ENCODE assay signal across 10 cellular contexts in the genomic region with DNA sequence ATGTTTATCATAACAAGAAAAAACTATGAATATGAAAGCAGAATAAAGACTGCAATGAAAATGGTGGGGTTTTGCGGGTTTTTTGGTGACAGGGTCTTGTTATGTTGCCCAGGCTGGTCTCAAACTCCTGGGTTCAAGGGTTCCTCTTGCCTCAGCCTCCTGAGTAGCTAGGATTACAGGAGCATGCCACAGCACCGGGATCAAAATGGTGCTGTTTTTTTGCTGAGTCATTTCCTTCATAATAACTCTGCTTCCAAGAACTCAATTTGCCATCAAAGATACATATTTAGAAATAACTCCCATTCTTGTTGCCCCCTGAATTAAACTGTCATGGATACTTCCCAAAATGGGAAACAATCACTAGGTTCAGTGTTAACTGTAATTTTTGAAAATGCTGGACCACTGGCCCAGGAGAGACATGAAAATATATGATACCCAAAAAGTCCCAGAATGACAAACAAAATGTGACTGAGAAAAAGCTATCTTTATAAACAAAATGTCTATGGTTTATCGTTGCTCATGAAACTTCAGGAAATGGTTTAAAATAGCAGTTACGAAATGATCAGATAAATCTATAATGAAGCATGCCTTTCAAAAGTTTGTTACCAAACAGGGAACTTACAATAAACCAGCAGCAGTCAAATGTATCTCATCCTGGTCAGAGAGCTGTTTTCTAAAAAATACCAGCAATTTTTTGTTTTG. TPM values are rescaled to one million over a fixed set of nuclear protein-coding genes. Genes with fewer than 3 reads are reported as not detected.
DNase-seq lines count a peak whose midpoint lies in the region; ATAC-seq and TF ChIP-seq lines count a peak whose summit lies in the region.
"Had no signal": no experiment of that assay in that cellular context is flagged by ENCODE, and none has a peak within 500 bp of the region (broad histone marks: within the 10 kb centered on the region; RNA-seq: fewer than 3 reads in every experiment).

No MANE protein-coding gene starts in this region.

- CTCF ChIA-PET in Caco-2 (lab: Charles Lee): no interaction called here

- peak overlapping the region; percentile 49 for H3K27ac Mint-ChIP-seq in Caco-2 (ENCODE audit: unreplicated experiment)
- H3K27ac Mint-ChIP-seq in naive B cell: peak overlapping the region in 4 of 6 donors; percentile 18 to 93 (median 36)

- intact Hi-C loops in Caco-2 (cut with micrococcal nuclease; ENCODE audit: unreplicated experiment): no loop called here

- H3K36me3 ChIP-seq in Caco-2 (ENCODE audit: control insufficient read depth, insufficient read depth, low read length): no peaks in the 10 kb centered on the region
- H3K36me3 ChIP-seq in brain microvascular endothelial cell (replicated peaks): no peaks in the 10 kb centered on the region

- no peak overlapping the region for H3K4me3 ChIP-seq in Caco-2 (ENCODE audit: low read depth, low read length)
- H3K4me3 ChIP-seq in NB4 (ENCODE audit: low read depth, low read length): peak overlapping the region; percentile 33
- H3K4me3 ChIP-seq in brain microvascular endothelial cell (ENCODE audit: low read depth, low read length): no peak overlapping the region

- no peak for ATAC-seq in naive B cell (ENCODE audit: low read depth in 2 of 2)
- ATAC-seq in omental fat pad (ENCODE audit: low FRiP score): no peak

- DNase-seq in Caco-2: no peak
- DNase-seq in NB4 (ENCODE audit: low read depth): peak; percentile 77
- peak; percentile 43 for DNase-seq in brain microvascular endothelial cell
- no peak for DNase-seq in naive B cell
- DNase-seq in omental fat pad (ENCODE audit: low spot score): no peak
- DNase-seq in mucosa of gallbladder (ENCODE audit: low spot score): no peak
- no peak for DNase-seq in 8988T
- no peak for DNase-seq in DMS79 treated with DMSO at 0.1 percent for 48 hours (lab: John Stamatoyannopoulos, UW)
- DNase-seq: hippocampal formation; stimulated activated CD8-positive, alpha-beta memory T cell treated with anti-CD3 and anti-CD28 coated beads, Interleukin-4, amount 100 ng/mL, for 48 hours had no signal

- H3K9me3 ChIP-seq in Caco-2: no peaks in the 10 kb centered on the region

- H3K4me1 Mint-ChIP-seq in Caco-2 (ENCODE audit: low read depth, unreplicated experiment): peaks cover 32% of the 10 kb centered on the region
- H3K4me1 Mint-ChIP-seq in naive B cell: peaks cover 27 to 69% (median 41%) of the 10 kb centered on the region in 3 donors

- POLR2A ChIA-PET in Caco-2 (lab: Charles Lee): no interaction called here

- H3K4me1 ChIP-seq in Caco-2: peaks cover 76% of the 10 kb centered on the region

- H3K4me3 Mint-ChIP-seq in Caco-2 (ENCODE audit: unreplicated experiment): no peak overlapping the region
- peak overlapping the region in 1 of 8 donors; percentile 48 for H3K4me3 Mint-ChIP-seq in naive B cell

- TF ChIP-seq CTCF in Caco-2 (IDR thresholded peaks at IDR 0.05; ENCODE audit: insufficient read depth in 1 of 2, low read depth in 1 of 2, low read length in 1 of 2, severe bottlenecking in 1 of 2, unreplicated experiment in 1 of 2) (no peak), NB4 (IDR thresholded peaks at IDR 0.05; ENCODE audit: low read depth, low read length) (no peak), brain microvascular endothelial cell (IDR thresholded peaks at IDR 0.05; ENCODE audit: low read depth, low read length, missing control alignments) (no peak), omental fat pad (IDR thresholded peaks at IDR 0.05) (no peak)

- H3K27me3 Mint-ChIP-seq in Caco-2 (ENCODE audit: insufficient read depth, unreplicated experiment) (no peaks in the 10 kb centered on the region), naive B cell (no peaks in the 10 kb centered on the region)

- H3K9me3 Mint-ChIP-seq in Caco-2 (ENCODE audit: unreplicated experiment): no peaks in the 10 kb centered on the region
- no peaks in the 10 kb centered on the region for H3K9me3 Mint-ChIP-seq in naive B cell

- H3K27me3 ChIP-seq in Caco-2 (replicated peaks; ENCODE audit: control insufficient read depth, insufficient read depth, low read length) (no peaks in the 10 kb centered on the region), brain microvascular endothelial cell (replicated peaks) (no peaks in the 10 kb centered on the region)

- in situ Hi-C loops in brain microvascular endothelial cell (cut with HindIII; ENCODE audit: low pct_ligation_motif_present, low sequenced_read_pairs): no loop called here

- TF ChIP-seq POLR2A in NB4 (IDR thresholded peaks at IDR 0.05; ENCODE audit: extremely low read depth, insufficient read length): no peak

- no peaks in the 10 kb centered on the region for H3K36me3 Mint-ChIP-seq in Caco-2 (ENCODE audit: insufficient read depth, unreplicated experiment)
- H3K36me3 Mint-ChIP-seq in naive B cell: no peaks in the 10 kb centered on the region

- BruUV-seq in Caco-2 (replicated peaks; lab: Mats Ljungman, UMichigan): no TSS peak

- peak overlapping the region; percentile 83 for H3K27ac ChIP-seq in brain microvascular endothelial cell

RNA-seq across cellular contexts. Expression of gene ILRUN, which starts 32.1 kb away (rescaled TPM):
- total RNA-seq in Caco-2 (2022) (92.1 and 95.9 TPM in 2 replicates), omental fat pad (10 to 100 TPM; 77.5 to 84.1 (median 80.1) TPM), mucosa of gallbladder (89.5 TPM)
- 10 to 100 TPM; 23.8 to 33.2 (median 27.3) TPM for polyA plus RNA-seq in naive B cell (ENCODE audit: low read depth in 6 of 6)

Comparison
In these comparisons a context has a peak if more than half of its experiments do, and no peak if none do; other contexts are left out.
1. DNase-seq: peak in NB4 (single experiment) and brain microvascular endothelial cell (single experiment); none in Caco-2 (0 of 2), naive B cell (single experiment), omental fat pad (single experiment), mucosa of gallbladder (single experiment), 8988T (single experiment) and DMS79 treated with DMSO at 0.1 percent for 48 hours (single experiment).